ENCODE assay signal across 8 cellular contexts in the genomic region with DNA sequence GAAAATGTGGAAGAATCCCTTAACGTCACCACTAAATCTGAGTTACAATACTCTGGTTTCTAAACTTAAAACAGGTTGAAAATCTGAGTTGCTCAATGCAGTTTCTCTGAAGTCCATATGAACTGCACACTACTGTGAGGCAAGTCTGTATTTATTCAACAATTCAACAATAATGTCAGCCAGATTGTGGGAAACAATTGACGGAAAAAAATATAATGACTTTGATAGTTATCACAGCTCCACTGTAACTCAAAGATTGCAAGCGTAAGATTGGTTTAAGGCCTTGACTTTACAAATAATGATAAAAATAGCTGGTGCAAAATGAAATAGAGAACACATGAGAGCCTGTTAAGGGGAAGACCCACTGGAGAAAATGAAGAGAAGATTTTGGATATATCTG.
"Had no signal": no experiment of that assay in that cellular context is flagged by ENCODE, and none has a peak within 500 bp of the region (broad histone marks: within the 10 kb centered on the region; RNA-seq: fewer than 3 reads in every experiment).

No MANE protein-coding gene starts in this region.

- H3K27ac ChIP-seq: GM23248, HL-60 had no signal

- ATAC-seq: HCT116, HepG2 had no signal

- H3K4me1 ChIP-seq: HAP-1 had no signal

- H3K4me3 ChIP-seq: GM23248, HAP-1 had no signal

- DNase-seq: GM23248, GOT3, H7, HFFc6 had no signal

- H3K36me3 ChIP-seq: HAP-1 had no signal

- H3K9me3 ChIP-seq: HAP-1 had no signal

- H2AFZ ChIP-seq: GM23248 had no signal

- H3K9ac ChIP-seq: GM23248 had no signal

- FAIRE-seq: HepG2 had no signal
